8 cellular contexts compared by ENCODE assay signal in genomic region chr15:76903251-76903681, GRCh38. TPM values are rescaled to one million over a fixed set of nuclear protein-coding genes. Genes with fewer than 3 reads are reported as not detected.
DNase-seq lines count a peak whose midpoint lies in the region; ATAC-seq, FAIRE-seq and TF ChIP-seq lines count a peak whose summit lies in the region.

No MANE protein-coding gene starts in this region.

- TF ChIP-seq CTCF in A673 (conservative IDR thresholded peaks at IDR 0.05; ENCODE audit: low read depth, low read length) = peak; percentile 35; the same call in 1 of the 2 replicates
- TF ChIP-seq CTCF in astrocyte of the cerebellum (IDR thresholded peaks at IDR 0.05; ENCODE audit: low read depth, low read length, missing control alignments) = peak; percentile 18

- FAIRE-seq in H54 (lab: Jason Lieb, UNC) = no peak

- DNase-seq in A673 (ENCODE audit: low spot score) = peak; percentile 40
- DNase-seq in DMS 273 treated with DMSO at 0.1 percent for 48 hours (lab: John Stamatoyannopoulos, UW) = peak; percentile 9
- DNase-seq in NCI-H226 = peak; percentile 27
- no peak for DNase-seq in astrocyte of the cerebellum (ENCODE audit: low read depth)
- peak; percentile 40 for DNase-seq in mesendoderm
- no peak for DNase-seq in H54 (ENCODE audit: insufficient read length, low spot score)

- H3K23ac ChIP-seq in mesendoderm (ENCODE audit: low read length) = no peak overlapping the region

- H2BK120ac ChIP-seq in mesendoderm (ENCODE audit: low read depth, low read length) = no peak overlapping the region

- peaks cover 19% of the 10 kb centered on the region for H3K4me1 ChIP-seq in A673 (ENCODE audit: insufficient read depth, low read length, poor library complexity, severe bottlenecking)
- peaks cover 3% of the 10 kb centered on the region for H3K4me1 ChIP-seq in mesendoderm (ENCODE audit: control insufficient read depth, low read depth, low read length)

- H3K36me3 ChIP-seq in A673 (ENCODE audit: insufficient read depth, low read length, poor library complexity, severe bottlenecking) = no peaks in the 10 kb centered on the region
- no peaks in the 10 kb centered on the region for H3K36me3 ChIP-seq in mesendoderm (ENCODE audit: control insufficient read depth, insufficient read depth, low read length)

- no peak overlapping the region for H4K8ac ChIP-seq in mesendoderm (ENCODE audit: low read depth, low read length)

- H2BK15ac ChIP-seq in mesendoderm (replicated peaks; ENCODE audit: low read depth) = no peak overlapping the region

- no peak overlapping the region for H3K27ac ChIP-seq in A673 (ENCODE audit: low read depth, low read length, poor library complexity, severe bottlenecking)
- no peak overlapping the region for H3K27ac ChIP-seq in mesendoderm (ENCODE audit: low read depth, low read length)

- POLR2A ChIA-PET in A673 (lab: Charles Lee; ENCODE audit: low non-redundant PET) = no interaction called here

- no peak overlapping the region for H3K4me3 ChIP-seq in A673 (ENCODE audit: low read depth, low read length, poor library complexity, severe bottlenecking)
- H3K4me3 ChIP-seq in astrocyte of the cerebellum (ENCODE audit: low read depth, low read length) = no peak overlapping the region
- no peak overlapping the region for H3K4me3 ChIP-seq in mesendoderm (ENCODE audit: low read length)

- in situ Hi-C loops in astrocyte of the cerebellum (cut with HindIII; ENCODE audit: low sequenced_read_pairs) = no loop called here

- TF ChIP-seq POLR2A in H54 (IDR thresholded peaks at IDR 0.05; ENCODE audit: low read depth, low read length) = no peak

- no peaks in the 10 kb centered on the region for H3K9me3 ChIP-seq in A673 (ENCODE audit: low read depth, low read length, poor library complexity, severe bottlenecking)

- no peak overlapping the region for H2BK5ac ChIP-seq in mesendoderm (ENCODE audit: low read length)

- H3K79me1 ChIP-seq in mesendoderm (ENCODE audit: low read length) = no peaks in the 10 kb centered on the region

- H3K18ac ChIP-seq in mesendoderm (ENCODE audit: low read length) = no peak overlapping the region

- no TSS peak for BruUV-seq in A673 (replicated peaks; lab: Mats Ljungman, UMichigan)

- CTCF ChIA-PET in A673 (lab: Charles Lee) = no interaction called here

- no peak overlapping the region for H4K5ac ChIP-seq in mesendoderm (ENCODE audit: low read length)

- ATAC-seq in GM19351 (IDR thresholded peaks at IDR 0.05; ENCODE audit: unreplicated experiment) = no peak
- no peak for ATAC-seq in GM19397 (IDR thresholded peaks at IDR 0.05; ENCODE audit: unreplicated experiment)

- no peak overlapping the region for H3K9ac ChIP-seq in mesendoderm (ENCODE audit: low read length)

- H2AK5ac ChIP-seq in mesendoderm (ENCODE audit: low read length) = no peak overlapping the region

- H3K56ac ChIP-seq in mesendoderm (ENCODE audit: low read length) = no peak overlapping the region

- no peak overlapping the region for H3K4ac ChIP-seq in mesendoderm (ENCODE audit: low read depth, low read length)

- intact Hi-C loops in A673 (cut with micrococcal nuclease; ENCODE audit: unreplicated experiment) = no loop called here

- H3K79me2 ChIP-seq in mesendoderm (ENCODE audit: control insufficient read depth, insufficient read depth, low read length) = no peaks in the 10 kb centered on the region

- H3K4me2 ChIP-seq in mesendoderm (ENCODE audit: low read length) = no peak overlapping the region

- H3K27me3 ChIP-seq in A673 (replicated peaks; ENCODE audit: insufficient read depth, low read depth, low read length, poor library complexity) = no peaks in the 10 kb centered on the region
- H3K27me3 ChIP-seq in mesendoderm (ENCODE audit: insufficient read depth, low read length, poor library complexity) = no peaks in the 10 kb centered on the region

RNA-seq across cellular contexts. Expression of gene SCAPER, which starts 1.9 kb away (rescaled TPM):
- total RNA-seq in A673 (2021) = 21.5 and 28.5 TPM in 2 replicates
- 2.1 TPM for polyA plus RNA-seq in mesendoderm (2013, experiment 1 of 2)
- 2.5 TPM for polyA plus RNA-seq in mesendoderm (2013, experiment 2 of 2)

RNA-seq across cellular contexts. Expression of gene RCN2, which starts 28.3 kb away (rescaled TPM):
- total RNA-seq in A673 (2021) = 78.6 and 84.5 TPM in 2 replicates
- 122 TPM for polyA plus RNA-seq in mesendoderm (2013, experiment 1 of 2)
- polyA plus RNA-seq in mesendoderm (2013, experiment 2 of 2) = 122 TPM

Comparison
In these comparisons a context has a peak if more than half of its experiments do, and no peak if none do; other contexts are left out.
1. DNase-seq: peak in A673 (single experiment), DMS 273 treated with DMSO at 0.1 percent for 48 hours (single experiment), NCI-H226 (single experiment) and mesendoderm (single experiment); none in astrocyte of the cerebellum (single experiment) and H54 (single experiment).